ENCODE assay signal across 18 cellular contexts in the genomic region with DNA sequence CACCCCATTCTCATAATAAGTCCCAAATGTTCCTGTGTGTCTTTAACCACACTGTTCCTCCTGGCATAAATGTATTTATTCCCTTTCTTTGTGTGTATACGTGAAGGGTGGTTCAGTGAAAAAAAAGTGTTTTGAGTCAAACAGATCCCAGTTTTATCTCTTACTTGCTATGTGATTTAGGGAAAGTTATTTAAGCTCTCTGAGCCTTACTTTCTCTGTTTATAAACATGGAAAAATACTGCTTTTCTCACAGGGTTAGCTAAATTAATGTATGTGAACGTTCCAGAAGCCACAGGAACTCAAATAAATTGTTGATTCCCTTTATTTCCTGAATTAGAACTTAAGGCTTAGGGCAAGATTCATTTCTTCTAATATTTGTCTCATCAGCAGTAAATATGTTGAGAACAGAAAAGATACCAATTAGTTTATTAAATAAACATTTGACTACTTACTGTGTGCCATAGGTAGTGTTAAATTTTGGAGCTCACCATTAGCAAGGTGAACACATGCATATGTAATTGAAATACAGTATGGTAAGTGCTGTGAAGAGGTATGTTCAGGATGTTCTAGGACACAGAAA. TPM values are rescaled to one million over a fixed set of nuclear protein-coding genes. Genes with fewer than 3 reads are reported as not detected.
DNase-seq lines count a peak whose midpoint lies in the region; ATAC-seq, FAIRE-seq and TF ChIP-seq lines count a peak whose summit lies in the region.
"Had no signal": no experiment of that assay in that cellular context is flagged by ENCODE, and none has a peak within 500 bp of the region (broad histone marks: within the 10 kb centered on the region; RNA-seq: fewer than 3 reads in every experiment).

No MANE protein-coding gene starts in this region.

- no peak overlapping the region for H2BK20ac ChIP-seq in H9 (ENCODE audit: low read depth, low read length, poor library complexity, severe bottlenecking)

- peaks cover 0 to 1% (median 0%) of the 10 kb centered on the region in 7 donors for H3K9me3 Mint-ChIP-seq in CD4-positive, CD25-positive, alpha-beta regulatory T cell
- peaks cover 1 to 8% of the 10 kb centered on the region in 2 experiments; a peak in 4 of 5 replicates for H3K9me3 Mint-ChIP-seq in H9
- H3K9me3 Mint-ChIP-seq in nephron progenitor cell = peaks cover 49% of the 10 kb centered on the region

- peaks cover 13 to 42% (median 37%) of the 10 kb centered on the region in 4 donors for H3K4me1 Mint-ChIP-seq in CD4-positive, CD25-positive, alpha-beta regulatory T cell
- H3K4me1 Mint-ChIP-seq in H9 (peaks cover 21 to 22% of the 10 kb centered on the region in 2 experiments), nephron progenitor cell (peaks cover 24% of the 10 kb centered on the region)

- no peak overlapping the region for H4K5ac ChIP-seq in H9 (ENCODE audit: insufficient read length, low read depth, low read length)

- ATAC-seq in CD4-positive, CD25-positive, alpha-beta regulatory T cell (ENCODE audit: low read depth in 2 of 2) = no peak
- no peak for ATAC-seq in K562

- no peak overlapping the region for H3K9ac ChIP-seq in H9 (ENCODE audit: extremely low read depth, insufficient read length, low read length)
- H3K9ac ChIP-seq in K562 (ENCODE audit: insufficient read depth in 1 of 2, low read depth in 2 of 2, low read length in 2 of 2) = no peak overlapping the region; a peak in 1 of 4 replicates
- H3K9ac ChIP-seq: BLaER1 had no signal

- no peak overlapping the region for H2BK120ac ChIP-seq in H9 (ENCODE audit: low read depth, low read length, poor library complexity, severe bottlenecking)

- DNase-seq in CD4-positive, CD25-positive, alpha-beta regulatory T cell = no peak
- DNase-seq in H9 (no peak), K562 (ENCODE audit: extremely low read depth in 1 of 4, low spot score in 3 of 4) (no peak), nephron progenitor cell (no peak), NCI-H2227 (lab: John Stamatoyannopoulos, UW; ENCODE audit: unreplicated experiment) (no peak), spleen (no peak)
- DNase-seq in effector CD8-positive, alpha-beta T cell (lab: John Stamatoyannopoulos, UW) = no peak
- DNase-seq: DND-41, H7, NCI-H1092 treated with DMSO at 0.1 percent for 48 hours, NCI-H146, NCI-H2029 treated with DMSO at 0.1 percent for 48 hours, NCI-H2171 treated with DMSO at 0.1 percent for 48 hours, NCI-H446 treated with DMSO at 0.1 percent for 48 hours, Peyer's patch had no signal

- no peak overlapping the region for H3K23ac ChIP-seq in H9 (ENCODE audit: insufficient read length, low read depth, low read length)

- CTCF ChIA-PET in K562 (lab: Yijun Ruan, JAX; ENCODE audit: low intra/inter-chr PET ratio) = no interaction called here

- H2AK5ac ChIP-seq in H9 (ENCODE audit: insufficient read length, low read length) = no peak overlapping the region

- no CpG with 5 or more reads among the region's 2 CpGs for WGBS in H9 (ENCODE audit: extremely low coverage, insufficient read length, low lambda C conversion rate)
- 35% methylated on average over 2 of the region's 2 CpGs for WGBS in K562 (ENCODE audit: insufficient coverage, low coverage, missing lambda C conversion rate)
- WGBS in spleen, 5 donors = 66 to 74% (median 71%) methylated on average over 2 of the region's 2 CpGs

- no peak overlapping the region for H3K4me3 Mint-ChIP-seq in CD4-positive, CD25-positive, alpha-beta regulatory T cell
- H3K4me3 Mint-ChIP-seq in H9 (no peak overlapping the region), nephron progenitor cell (no peak overlapping the region)

- intact Hi-C loops in K562 (cut with micrococcal nuclease) (no loop called here), spleen (cut with DNase I; ENCODE audit: low total_unique reads) (no loop called here)

- H2AFZ ChIP-seq in H9 (ENCODE audit: low read length) (no peak overlapping the region), K562 (ENCODE audit: low read depth, low read length) (no peak overlapping the region)

- H3K27me3 ChIP-seq in CD4-positive, CD25-positive, alpha-beta regulatory T cell (ENCODE audit: control insufficient read depth, insufficient read depth, low read length) = no peaks in the 10 kb centered on the region
- no peaks in the 10 kb centered on the region for H3K27me3 ChIP-seq in H9 (ENCODE audit: insufficient read depth, low read length)
- H3K27me3 ChIP-seq in K562 (ENCODE audit: control insufficient read depth in 2 of 2, insufficient read depth in 2 of 2, low read length in 2 of 2) = no peaks in the 10 kb centered on the region
- no peaks in the 10 kb centered on the region for H3K27me3 ChIP-seq in spleen (replicated peaks in 1 of 7)
- H3K27me3 ChIP-seq: BLaER1, Peyer's patch had no signal

- POLR2A ChIA-PET in K562 (lab: Yijun Ruan, JAX) = interaction anchor here (0.7 to 2.0 kb wide), 5 partner anchors 9 to 352 kb away, joined by 3 to 5 read pairs (median 3); no protein-coding TSS in a partner anchor

- no peak overlapping the region for H3T11ph ChIP-seq in H9 (ENCODE audit: low read length)

- no peak overlapping the region for H4K91ac ChIP-seq in H9 (ENCODE audit: insufficient read length, low read depth, low read length)

- BruUV-seq in K562 (replicated peaks; lab: Mats Ljungman, UMichigan) = no TSS peak

- TF ChIP-seq POLR2A in K562 (conservative IDR thresholded peaks at IDR 0.05) (no peak), spleen (IDR thresholded peaks at IDR 0.05) (no peak)

- peaks cover 4% of the 10 kb centered on the region for H3K4me1 ChIP-seq in CD4-positive, CD25-positive, alpha-beta regulatory T cell (ENCODE audit: control insufficient read depth, insufficient read depth, low read length, poor library complexity, severe bottlenecking)
- no peaks in the 10 kb centered on the region for H3K4me1 ChIP-seq in H9 (ENCODE audit: insufficient read depth, low read length)
- peaks cover 3 to 25% of the 10 kb centered on the region in 2 experiments; a peak in 4 of 5 replicates for H3K4me1 ChIP-seq in K562 (replicated peaks in 1 of 2; ENCODE audit: control insufficient read depth in 2 of 2, insufficient read depth in 2 of 2, low read length in 2 of 2)
- H3K4me1 ChIP-seq in spleen = peaks cover 0 to 21% (median 0%) of the 10 kb centered on the region in 6 donors
- H3K4me1 ChIP-seq: Peyer's patch had no signal

- H3K9me3 ChIP-seq in CD4-positive, CD25-positive, alpha-beta regulatory T cell (ENCODE audit: control insufficient read depth in 2 of 2, low read length in 2 of 2) = peaks cover 0 to under 1% of the 10 kb centered on the region in 2 experiments
- H3K9me3 ChIP-seq in H9 (ENCODE audit: control insufficient read depth, low read depth, low read length) = no peaks in the 10 kb centered on the region
- H3K9me3 ChIP-seq in K562 (replicated peaks; ENCODE audit: control insufficient read depth, insufficient read depth, low read depth, low read length) = no peaks in the 10 kb centered on the region; the same call in 1 of the 2 replicates
- peaks cover 0 to 6% (median 4%) of the 10 kb centered on the region in 8 donors for H3K9me3 ChIP-seq in spleen
- H3K9me3 ChIP-seq: Peyer's patch had no signal

- no peaks in the 10 kb centered on the region for H3K79me1 ChIP-seq in H9 (ENCODE audit: insufficient read depth, low read depth, low read length, poor library complexity, severe bottlenecking)

- H3K27ac ChIP-seq in CD4-positive, CD25-positive, alpha-beta regulatory T cell (ENCODE audit: insufficient read depth, low read length, poor library complexity, severe bottlenecking) = no peak overlapping the region
- H3K27ac ChIP-seq in H9 (ENCODE audit: insufficient read length, low read depth, low read length) = no peak overlapping the region
- no peak overlapping the region for H3K27ac ChIP-seq in K562 (ENCODE audit: extremely low read depth, low read depth, low read length)
- H3K27ac ChIP-seq in spleen = no peak overlapping the region
- H3K27ac ChIP-seq: BLaER1, HL-60, Peyer's patch had no signal

- no peak for TF ChIP-seq CTCF in H9 (conservative IDR thresholded peaks at IDR 0.05)
- no peak for TF ChIP-seq CTCF in K562 (IDR thresholded peaks at IDR 0.05 in 2 of 3, conservative IDR thresholded peaks at IDR 0.05 in 1 of 3; ENCODE audit: insufficient read depth in 2 of 3, low read depth in 1 of 3, low read length in 3 of 3)
- TF ChIP-seq CTCF in nephron progenitor cell (IDR thresholded peaks at IDR 0.05) = no peak
- TF ChIP-seq CTCF in spleen (IDR thresholded peaks at IDR 0.05 in 8 of 11, conservative IDR thresholded peaks at IDR 0.05 in 3 of 11) = no peak

- no peak for TF ChIP-seq EP300 in K562 (IDR thresholded peaks at IDR 0.05; ENCODE audit: low read length)

- no peaks in the 10 kb centered on the region for H4K20me1 ChIP-seq in H9 (ENCODE audit: control insufficient read depth, insufficient read depth, insufficient read length)
- no peaks in the 10 kb centered on the region for H4K20me1 ChIP-seq in K562 (replicated peaks; ENCODE audit: control insufficient read depth, insufficient read depth, low read length)

- FAIRE-seq in K562 (lab: Jason Lieb, UNC) = no peak
- FAIRE-seq: HTR-8/SVneo had no signal

- no peak overlapping the region for H3K14ac ChIP-seq in H9 (ENCODE audit: insufficient read depth, low read length)

- H3K4ac ChIP-seq in H9 (ENCODE audit: low read depth, low read length) = no peak overlapping the region

- no peak overlapping the region for H3K4me3 ChIP-seq in CD4-positive, CD25-positive, alpha-beta regulatory T cell (ENCODE audit: low read depth, low read length)
- H3K4me3 ChIP-seq in K562 (no peak overlapping the region), spleen (no peak overlapping the region)
- H3K4me3 ChIP-seq: BLaER1, Peyer's patch had no signal

- peaks cover under 1% of the 10 kb centered on the region for H3K36me3 ChIP-seq in CD4-positive, CD25-positive, alpha-beta regulatory T cell (ENCODE audit: control insufficient read depth, insufficient read depth, low read length)
- H3K36me3 ChIP-seq in K562 (ENCODE audit: control insufficient read depth, insufficient read depth, low read length) (peaks cover 6% of the 10 kb centered on the region; the same call in 1 of the 3 replicates), spleen (peaks cover 0 to 9% (median 5%) of the 10 kb centered on the region in 6 donors)

- no peak overlapping the region for H2BK15ac ChIP-seq in H9 (ENCODE audit: low read depth, low read length)

- peak overlapping the region in 2 of 3 donors; percentile 76 to 77 for H3K27ac Mint-ChIP-seq in CD4-positive, CD25-positive, alpha-beta regulatory T cell
- H3K27ac Mint-ChIP-seq in H9 = peak overlapping the region in 2 of 3 experiments; percentile 6 to 24; a peak in 1 of 7 replicates
- peak overlapping the region; percentile 30 for H3K27ac Mint-ChIP-seq in nephron progenitor cell

- H2BK12ac ChIP-seq in H9 (ENCODE audit: insufficient read length, low read depth, low read length) = no peak overlapping the region

- H3K4me2 ChIP-seq in H9 (ENCODE audit: insufficient read depth, insufficient read length, low read length) = no peak overlapping the region
- no peak overlapping the region for H3K4me2 ChIP-seq in K562 (ENCODE audit: insufficient read depth, low read length)
- H3K4me2 ChIP-seq: BLaER1 had no signal

- peaks cover 5% of the 10 kb centered on the region; the same call in 1 of the 2 replicates for H3K79me2 ChIP-seq in H9 (ENCODE audit: insufficient read depth, low read length)
- peaks cover 80% of the 10 kb centered on the region for H3K79me2 ChIP-seq in K562 (ENCODE audit: control insufficient read depth, insufficient read depth, low read length)

- H3K27me3 Mint-ChIP-seq in CD4-positive, CD25-positive, alpha-beta regulatory T cell = no peaks in the 10 kb centered on the region
- H3K27me3 Mint-ChIP-seq in H9 (ENCODE audit: low read depth) (no peaks in the 10 kb centered on the region), nephron progenitor cell (ENCODE audit: low read depth, poor library complexity) (no peaks in the 10 kb centered on the region)

- no peak overlapping the region for H3K18ac ChIP-seq in H9 (ENCODE audit: insufficient read length, low read depth, low read length)

- H2BK5ac ChIP-seq in H9 (ENCODE audit: insufficient read length, low read length) = no peak overlapping the region

- no peaks in the 10 kb centered on the region for H3K23me2 ChIP-seq in H9 (ENCODE audit: insufficient read length, low read depth, low read length, poor library complexity, severe bottlenecking)

- H3K9me1 ChIP-seq in K562 (ENCODE audit: control insufficient read depth, insufficient read depth, low read length) = no peaks in the 10 kb centered on the region

- H3K36me3 Mint-ChIP-seq in CD4-positive, CD25-positive, alpha-beta regulatory T cell = peaks cover under 1% of the 10 kb centered on the region
- H3K36me3 Mint-ChIP-seq in H9 (ENCODE audit: insufficient read depth in 1 of 3, low read depth in 3 of 3) = peaks cover 2 to 7% (median 6%) of the 10 kb centered on the region in 3 experiments; a peak in 6 of 7 replicates
- peaks cover 58% of the 10 kb centered on the region for H3K36me3 Mint-ChIP-seq in nephron progenitor cell (ENCODE audit: low read depth)

- TF ChIP-seq RAD21 in K562 (CRISPR knock-in tag; conservative IDR thresholded peaks at IDR 0.05 in 1 of 2, IDR thresholded peaks at IDR 0.05 in 1 of 2) = no peak

- H3K56ac ChIP-seq in H9 (ENCODE audit: insufficient read length, low read depth, low read length) = no peak overlapping the region

- in situ Hi-C loops in K562 (cut with MboI) = loop anchor here (25.0 kb wide), 1 partner anchor 846 kb away; no protein-coding TSS in a partner anchor

- H4K8ac ChIP-seq in H9 (replicated peaks; ENCODE audit: insufficient read length, low read depth, low read length) = no peak overlapping the region

RNA-seq across cellular contexts. Expression of a gene that starts 33.2 kb away (rescaled TPM):
- 27.0 TPM for total RNA-seq in CD4-positive, CD25-positive, alpha-beta regulatory T cell
- polyA plus RNA-seq in CD4-positive, CD25-positive, alpha-beta regulatory T cell = 10 to 100 TPM; 34.8 to 42.3 (median 39.7) TPM
- 49.6 and 51.0 TPM in 2 replicates for total RNA-seq in H9 (2021)
- total RNA-seq in K562 (2011; cell fraction: chromatin; rRNA removed; ENCODE audit: low replicate concordance) = 20.8 and 41.1 TPM in 2 replicates
- 20.5 and 24.7 TPM in 2 replicates for total RNA-seq in K562 (2011; cell fraction: nucleolus; rRNA removed)
- 29.5 and 36.5 TPM in 2 replicates for total RNA-seq in K562 (2011; cell fraction: nucleoplasm; rRNA removed)
- 64.5 and 68.0 TPM in 2 replicates for total RNA-seq in K562 (2014; rRNA removed)
- 60.2 and 67.7 TPM in 2 replicates for total RNA-seq in K562 (2014; rRNA removed; fragmentation: Illumina TruSeq; extraction: Trizol)
- 62.5 and 65.9 TPM in 2 replicates for total RNA-seq in K562 (2015; rRNA removed; fragmentation: Illumina TruSeq; extraction: Trizol)
- 65.3 and 70.0 TPM in 2 replicates for total RNA-seq in K562 (2021)
- 58.3 and 58.4 TPM in 2 replicates for polyA plus RNA-seq in K562 (2011; rRNA removed)
- polyA plus RNA-seq in K562 (2011; cell fraction: cytosol; rRNA removed) = 62.4 and 72.6 TPM in 2 replicates
- polyA plus RNA-seq in K562 (2011; cell fraction: nucleus; rRNA removed) = 30.6 and 32.7 TPM in 2 replicates
- 46.1 and 50.9 TPM in 2 replicates for polyA plus RNA-seq in K562 (2012)
- 56.1 and 61.3 TPM in 2 replicates for polyA plus RNA-seq in K562 (2014; fragmentation: Illumina TruSeq; extraction: Trizol)
- polyA plus RNA-seq in K562 (2014; fragmentation: Nextera tagmentation; extraction: Ambion mirVana) = 10 to 100 TPM; 10.9 to 13.1 TPM
- polyA plus RNA-seq in K562 (2014; rRNA removed) = 60.4 and 69.6 TPM in 2 replicates
- 74.0 and 77.6 TPM in 2 replicates for polyA minus RNA-seq in K562 (2011; rRNA and poly(A)+ RNA removed)
- 44.2 and 45.3 TPM in 2 replicates for polyA minus RNA-seq in K562 (2011; cell fraction: cytosol; rRNA and poly(A)+ RNA removed)
- 20.2 and 27.3 TPM in 2 replicates for polyA minus RNA-seq in K562 (2011; cell fraction: nucleus; rRNA and poly(A)+ RNA removed)
- total RNA-seq in spleen = 10 to 100 TPM; 44.3 to 76.4 (median 54.0) TPM
- 10 to 100 TPM; 13.6 to 27.5 (median 17.8) TPM for polyA plus RNA-seq in spleen

Comparison
In these comparisons a context has a peak if more than half of its experiments do, and no peak if none do; other contexts are left out.
1. H3K27ac Mint-ChIP-seq: peak in every context shown above with its lines; median percentile 76 in CD4-positive, CD25-positive, alpha-beta regulatory T cell; 30 in nephron progenitor cell; 15 in H9.